3 cellular contexts compared by ENCODE assay signal in genomic region chr12:68067762-68068376, GRCh38.
TF ChIP-seq lines count a peak whose summit lies in the region.

No MANE protein-coding gene starts in this region.

TF ChIP-seq in SK-N-SH, 30 proteins besides CTCF, POLR2A, EP300 and RAD21:
- no peak for TF ChIP-seq NRF1 (IDR thresholded peaks at IDR 0.05; ENCODE audit: low read depth, low read length)

TF ChIP-seq in SK-N-SH treated with all-trans-retinoic acid at 6 μM for 48 hours, 23 proteins besides CTCF, POLR2A, EP300 and RAD21:
- TF ChIP-seq ZNF8 (CRISPR knock-in tag; IDR thresholded peaks at IDR 0.05) = no peak
- TF ChIP-seq ZFP3 (CRISPR knock-in tag; IDR thresholded peaks at IDR 0.05) = no peak
- no peak for TF ChIP-seq ARNTL (CRISPR knock-in tag; IDR thresholded peaks at IDR 0.05; ENCODE audit: borderline replicate concordance, low read depth)
- no peak for TF ChIP-seq CSDC2 (CRISPR knock-in tag; IDR thresholded peaks at IDR 0.05)
- TF ChIP-seq GLIS3 (CRISPR knock-in tag; IDR thresholded peaks at IDR 0.05) = no peak
- no peak for TF ChIP-seq PATZ1 (CRISPR knock-in tag; IDR thresholded peaks at IDR 0.05; ENCODE audit: borderline replicate concordance)

TF ChIP-seq in GM12878, 131 proteins besides CTCF, POLR2A, EP300 and RAD21:
- no peak for TF ChIP-seq PRDM15 (CRISPR knock-in tag; IDR thresholded peaks at IDR 0.05)
- no peak for TF ChIP-seq CHD4 (IDR thresholded peaks at IDR 0.05)
- no peak for TF ChIP-seq SMAD5 (IDR thresholded peaks at IDR 0.05; ENCODE audit: low read depth)
- no peak for TF ChIP-seq SP1 (IDR thresholded peaks at IDR 0.05; ENCODE audit: low read depth, low read length)
- no peak for TF ChIP-seq STAT1 (conservative IDR thresholded peaks at IDR 0.05)
- no peak for TF ChIP-seq RBBP5 (conservative IDR thresholded peaks at IDR 0.05)
- no peak for TF ChIP-seq CBFB (IDR thresholded peaks at IDR 0.05; ENCODE audit: low read depth)
- no peak for TF ChIP-seq BCL3 (IDR thresholded peaks at IDR 0.05; ENCODE audit: borderline replicate concordance, insufficient read depth, low read depth, low read length, poor library complexity, severe bottlenecking)
- no peak for TF ChIP-seq JUND (IDR thresholded peaks at IDR 0.05; ENCODE audit: low read depth, low read length)
- TF ChIP-seq GATAD2B (conservative IDR thresholded peaks at IDR 0.05; ENCODE audit: low read depth) = no peak
- no peak for TF ChIP-seq ATF2 (IDR thresholded peaks at IDR 0.05; ENCODE audit: low read length)
- no peak for TF ChIP-seq NR2F1 (conservative IDR thresholded peaks at IDR 0.05)
- TF ChIP-seq USF2 (IDR thresholded peaks at IDR 0.05; ENCODE audit: borderline replicate concordance, low read depth, low read length) = no peak
- no peak for TF ChIP-seq ETV6 (conservative IDR thresholded peaks at IDR 0.05 in 1 of 2, IDR thresholded peaks at IDR 0.05 in 1 of 2; ENCODE audit: borderline replicate concordance in 1 of 2, low read depth in 1 of 2)
- TF ChIP-seq IKZF2 (IDR thresholded peaks at IDR 0.05) = no peak
TF ChIP-seq in GM12878: peak in this region for 0.
